In genomic region chr17:58415371-58416055, GRCh38 we compare ENCODE assay signal across 11 cellular contexts. TPM values are rescaled to one million over a fixed set of nuclear protein-coding genes. Genes with fewer than 3 reads are reported as not detected.
DNase-seq lines count a peak whose midpoint lies in the region; ATAC-seq, FAIRE-seq and TF ChIP-seq lines count a peak whose summit lies in the region.
"Had no signal": no experiment of that assay in that cellular context is flagged by ENCODE, and none has a peak within 500 bp of the region (broad histone marks: within the 10 kb centered on the region; RNA-seq: fewer than 3 reads in every experiment).

No MANE protein-coding gene starts in this region.

- no peak overlapping the region for H2BK12ac ChIP-seq in trophoblast cell (ENCODE audit: low read length)

- H3K23ac ChIP-seq in trophoblast cell (ENCODE audit: low read length), result no peak overlapping the region

- peak; percentile 50 for FAIRE-seq in GM12891 (lab: Jason Lieb, UNC)
- FAIRE-seq: G401.6 had no signal

- 61% methylated on average over 6 of the region's 6 CpGs for WGBS in heart right ventricle, 2 donors
- WGBS in trophoblast cell (ENCODE audit: extremely low coverage, insufficient coverage, insufficient read length), result no CpG with 5 or more reads among the region's 6 CpGs

- peak overlapping the region; percentile 34; the same call in 1 of the 2 replicates for H2AFZ ChIP-seq in PC-3 (ENCODE audit: low read length)
- no peak overlapping the region for H2AFZ ChIP-seq in trophoblast cell (ENCODE audit: insufficient read depth, low read length, poor library complexity)

- no peak overlapping the region for H4K91ac ChIP-seq in trophoblast cell (ENCODE audit: low read depth, low read length)

- no peak overlapping the region for H2BK5ac ChIP-seq in trophoblast cell (ENCODE audit: low read depth, low read length, poor library complexity)

- TF ChIP-seq CTCF in PC-3 (conservative IDR thresholded peaks at IDR 0.05; ENCODE audit: low read depth, low read length) (no peak), heart right ventricle (IDR thresholded peaks at IDR 0.05) (peak in 1 of 9 donors; percentile 11), vagina (IDR thresholded peaks at IDR 0.05) (no peak)

- H4K20me1 ChIP-seq in PC-3 (ENCODE audit: low read length), result no peaks in the 10 kb centered on the region

- H3K79me2 ChIP-seq in PC-3 (ENCODE audit: low read length) (peaks cover 50% of the 10 kb centered on the region), trophoblast cell (ENCODE audit: control insufficient read depth, insufficient read depth, low read length, poor library complexity) (no peaks in the 10 kb centered on the region)

- no peak overlapping the region for H4K8ac ChIP-seq in trophoblast cell (ENCODE audit: low read depth, low read length)

- no peak overlapping the region for H3K27ac ChIP-seq in PC-3 (ENCODE audit: low read length)
- H3K27ac ChIP-seq in heart right ventricle, result no peak overlapping the region
- no peak overlapping the region for H3K27ac ChIP-seq in trophoblast cell (ENCODE audit: low read depth, low read length)
- H3K27ac ChIP-seq in vagina, result no peak overlapping the region
- H3K27ac ChIP-seq: neutrophil had no signal

- no TSS peak for BruUV-seq in PC-3 (replicated peaks; lab: Mats Ljungman, UMichigan)

- POLR2A ChIA-PET in PC-3 (lab: Charles Lee; ENCODE audit: unreplicated experiment), result interaction anchor here (0.5 to 0.8 kb wide), 5 partner anchors 17 to 81 kb away, joined by 3 to 5 read pairs (median 4); partner anchors contain the start of gene SUPT4H1

- CTCF ChIA-PET in PC-3 (lab: Charles Lee), result interaction anchor here (0.6 to 3.0 kb wide), 3 partner anchors 63 to 99 kb away, joined by 3 to 61 read pairs (median 5); partner anchors contain the start of gene SUPT4H1

- no peak overlapping the region for H2BK120ac ChIP-seq in trophoblast cell (ENCODE audit: insufficient read depth, low read length, poor library complexity)

- H3K36me3 ChIP-seq in PC-3 (ENCODE audit: low read depth, low read length) (no peaks in the 10 kb centered on the region), heart right ventricle (no peaks in the 10 kb centered on the region), trophoblast cell (ENCODE audit: control insufficient read depth in 1 of 2, insufficient read depth in 2 of 2, low read length in 2 of 2) (no peaks in the 10 kb centered on the region), vagina (no peaks in the 10 kb centered on the region)
- H3K36me3 ChIP-seq: neutrophil had no signal

- H3K27me3 ChIP-seq in PC-3 (ENCODE audit: low read length) (peaks cover 5% of the 10 kb centered on the region), heart right ventricle (peaks cover 0 to 18% (median 1%) of the 10 kb centered on the region in 7 donors), trophoblast cell (ENCODE audit: insufficient read depth, low read length) (no peaks in the 10 kb centered on the region), vagina (no peaks in the 10 kb centered on the region)
- H3K27me3 ChIP-seq: neutrophil had no signal

- intact Hi-C loops in PC-3 (cut with micrococcal nuclease), result no loop called here
- intact Hi-C loops in heart right ventricle (cut with DNase I), result loop anchor here in 6 of 10 donors (2.0 to 10.0 kb wide), 4 partner anchors 63 to 101 kb away; partner anchors contain the start of gene SUPT4H1 (in 4 of the 6)
- intact Hi-C loops in vagina (cut with DNase I), result no loop called here

- H3K4me1 ChIP-seq in PC-3 (ENCODE audit: insufficient read depth, low read length), result peaks cover 66% of the 10 kb centered on the region
- peaks cover 0 to 11% (median 0%) of the 10 kb centered on the region in 9 donors for H3K4me1 ChIP-seq in heart right ventricle
- H3K4me1 ChIP-seq in trophoblast cell (ENCODE audit: control insufficient read depth in 1 of 2, insufficient read depth in 2 of 2, low read length in 2 of 2), result peaks cover 3 to 6% of the 10 kb centered on the region in 2 experiments
- H3K4me1 ChIP-seq in vagina, result no peaks in the 10 kb centered on the region

- no peak overlapping the region for H3K4ac ChIP-seq in trophoblast cell (ENCODE audit: low read depth, low read length)

- no peak overlapping the region for H3K18ac ChIP-seq in trophoblast cell (ENCODE audit: low read length)

- DNase-seq in GM12891 (ENCODE audit: insufficient read length, low spot score), result no peak
- peak; percentile 38 for DNase-seq in PC-3
- peak in 1 of 2 donors; percentile 16 for DNase-seq in heart right ventricle
- DNase-seq in trophoblast cell, result no peak
- DNase-seq in germinal center (ENCODE audit: low spot score), result no peak
- DNase-seq in vagina (ENCODE audit: extremely low spot score in 2 of 2), result no peak
- DNase-seq: activated T-cell treated with anti-CD3 and anti-CD28 coated beads, Interleukin-2, amount 50 U/mL, for 1 hour had no signal

- no peaks in the 10 kb centered on the region for H3K9me2 ChIP-seq in PC-3 (replicated peaks; ENCODE audit: low read length)

- peak; percentile 25 for ATAC-seq in PC-3
- peak in 4 of 8 donors; percentile 59 to 70 (median 66) for ATAC-seq in heart right ventricle
- no peak for ATAC-seq in GM21723 (IDR thresholded peaks at IDR 0.05; ENCODE audit: unreplicated experiment)
- ATAC-seq in HG02970 (IDR thresholded peaks at IDR 0.05; ENCODE audit: low FRiP score, unreplicated experiment), result no peak

- H3K9me3 ChIP-seq in PC-3 (ENCODE audit: low read length) (no peaks in the 10 kb centered on the region), heart right ventricle (no peaks in the 10 kb centered on the region), trophoblast cell (ENCODE audit: insufficient read depth, low read depth, low read length) (no peaks in the 10 kb centered on the region), vagina (no peaks in the 10 kb centered on the region)
- H3K9me3 ChIP-seq: neutrophil had no signal

- no peak overlapping the region for H3K14ac ChIP-seq in trophoblast cell (ENCODE audit: low read length)

- H3K4me3 ChIP-seq in PC-3 (ENCODE audit: low read length) (peak overlapping the region; percentile 79), heart right ventricle (peak overlapping the region in 7 of 10 donors; percentile 3 to 46 (median 17)), trophoblast cell (ENCODE audit: low read depth, low read length) (no peak overlapping the region), vagina (peak overlapping the region in 1 of 2 donors; percentile 38)

- H4K12ac ChIP-seq in trophoblast cell (ENCODE audit: low read depth, low read length), result no peak overlapping the region

- TF ChIP-seq POLR2A in GM12891 (IDR thresholded peaks at IDR 0.05; ENCODE audit: low read depth, low read length) (no peak), vagina (IDR thresholded peaks at IDR 0.05) (no peak)

- H2AK5ac ChIP-seq in trophoblast cell (ENCODE audit: low read length), result no peak overlapping the region

- H3K79me1 ChIP-seq in trophoblast cell (ENCODE audit: low read length), result peaks cover 1% of the 10 kb centered on the region

- peaks cover 4% of the 10 kb centered on the region for H3F3A ChIP-seq in PC-3 (ENCODE audit: low read length, unreplicated experiment)

- H3K4me2 ChIP-seq in PC-3 (ENCODE audit: low read length) (peak overlapping the region; percentile 87), trophoblast cell (ENCODE audit: low read length) (peak overlapping the region; percentile 37)

- H3K9ac ChIP-seq in PC-3 (ENCODE audit: low read length) (no peak overlapping the region), trophoblast cell (ENCODE audit: low read length) (no peak overlapping the region)

TF ChIP-seq in GM12891, 5 proteins besides CTCF, POLR2A, EP300 and RAD21:
- TF ChIP-seq PAX5 (IDR thresholded peaks at IDR 0.05; ENCODE audit: insufficient read depth, low read length, severe bottlenecking) (no peak), POU2F2 (IDR thresholded peaks at IDR 0.05; ENCODE audit: low read depth, low read length) (no peak), TAF1 (IDR thresholded peaks at IDR 0.05; ENCODE audit: low read depth, low read length) (no peak), POLR2AphosphoS5 (IDR thresholded peaks at IDR 0.05; ENCODE audit: low read depth, low read length) (no peak), SPI1 (IDR thresholded peaks at IDR 0.05; ENCODE audit: low read depth, low read length) (no peak)

RNA-seq across cellular contexts. Expression of gene RNF43, which starts 1.8 kb away (rescaled TPM):
- 1.9 TPM for polyA plus RNA-seq in GM12891 (2012; ENCODE audit: low read depth, missing spikeins)
- total RNA-seq in PC-3 (2014; rRNA removed), result 3.8 and 8.5 TPM in 2 replicates
- total RNA-seq in heart right ventricle, result 1 to 10 TPM; 1.5 to 6.1 (median 3.7) TPM
- polyA plus RNA-seq in heart right ventricle, result 1 to 10 TPM in 1 of 2 donors, under 1 TPM in 1; 0.86 to 1.2 TPM
- 3.6 and 3.8 TPM in 2 replicates for polyA plus RNA-seq in trophoblast cell (2013)
- total RNA-seq in vagina, result 27.7 TPM

Comparison
In these comparisons a context has a peak if more than half of its experiments do, and no peak if none do; other contexts are left out.
1. intact Hi-C loops: an anchor here in heart right ventricle (2.0 to 10.0 kb wide); none called in PC-3 and vagina.